ENCODE assay signal across 21 cellular contexts in genomic region chr12:44788731-44789130, GRCh38.
"Had no signal": no experiment of that assay in that cellular context is flagged by ENCODE, and none has a peak within 500 bp of the region (broad histone marks: within the 10 kb centered on the region; RNA-seq: fewer than 3 reads in every experiment).

No MANE protein-coding gene starts in this region.

- H3K27ac Mint-ChIP-seq: immature natural killer cell, memory B cell, nephron, type B pancreatic cell had no signal

- H3K27ac ChIP-seq: colonic mucosa, foreskin keratinocyte, left ventricle myocardium inferior, lower lobe of right lung, neutrophil, spleen, suprapubic skin, thyroid gland, uterus had no signal

- H3K4me3 Mint-ChIP-seq: immature natural killer cell, memory B cell, nephron, type B pancreatic cell had no signal

- H3K27me3 Mint-ChIP-seq: type B pancreatic cell had no signal

- H3K9me3 ChIP-seq: colonic mucosa, lower lobe of right lung, neutrophil, suprapubic skin, thyroid gland, uterus had no signal

- DNase-seq: colonic mucosa; dermis blood vessel endothelial cell; erythroblast; foreskin keratinocyte; immature natural killer cell; left ventricle myocardium inferior; lower lobe of right lung; midbrain; spleen; stimulated activated CD4-positive, alpha-beta T cell treated with anti-CD3 and anti-CD28 coated beads, Interleukin-15, amount 100 ng/mL, for 24 hours; stimulated activated CD4-positive, alpha-beta T cell treated with anti-CD3 and anti-CD28 coated beads, Interleukin-1b, Interleukin-23, amount 100 ng/mL, for 48 hours; stimulated activated CD4-positive, alpha-beta T cell treated with anti-CD3 and anti-CD28 coated beads, Interleukin-4, amount 100 ng/mL, for 24 hours; stimulated activated naive CD4-positive, alpha-beta T cell; thyroid gland; uterus had no signal

- H3K4me1 ChIP-seq: colonic mucosa, foreskin keratinocyte, left ventricle myocardium inferior, lower lobe of right lung, spleen, suprapubic skin, thyroid gland, uterus had no signal

- H3K36me3 Mint-ChIP-seq: immature natural killer cell, type B pancreatic cell had no signal

- H3K4me3 ChIP-seq: colonic mucosa, left ventricle myocardium inferior, lower lobe of right lung, spleen, suprapubic skin, thyroid gland, uterus had no signal

- H3K9me3 Mint-ChIP-seq: type B pancreatic cell had no signal

- H3K36me3 ChIP-seq: colonic mucosa, left ventricle myocardium inferior, lower lobe of right lung, neutrophil, spleen, suprapubic skin, thyroid gland, uterus had no signal

- H3K4me1 Mint-ChIP-seq: immature natural killer cell, memory B cell, nephron had no signal

- H3K27me3 ChIP-seq: colonic mucosa, foreskin keratinocyte, neutrophil, spleen, suprapubic skin, thyroid gland, uterus had no signal

- ATAC-seq: foreskin keratinocyte, lower lobe of right lung, sciatic nerve had no signal
